ENCODE assay signal across 1 cellular context in genomic region chr2:39153312-39153711, GRCh38.
TF ChIP-seq lines count a peak whose summit lies in the region.

No MANE protein-coding gene starts in this region.

TF ChIP-seq in K562, 482 proteins besides CTCF, POLR2A, EP300 and RAD21 (continued from another document):
- TF ChIP-seq PREB (CRISPR knock-in tag; IDR thresholded peaks at IDR 0.05): no peak
